ENCODE assay signal across 16 cellular contexts in genomic region chr12:65192963-65193516, GRCh38. TPM values are rescaled to one million over a fixed set of nuclear protein-coding genes. Genes with fewer than 3 reads are reported as not detected.
DNase-seq lines count a peak whose midpoint lies in the region; ATAC-seq lines count a peak whose summit lies in the region.
"Had no signal": no experiment of that assay in that cellular context is flagged by ENCODE, and none has a peak within 500 bp of the region (broad histone marks: within the 10 kb centered on the region; RNA-seq: fewer than 3 reads in every experiment).

No MANE protein-coding gene starts in this region.

- H3K36me3 Mint-ChIP-seq in activated T-cell treated with anti-CD3 and anti-CD28 coated beads, Interleukin-2, amount 50 U/mL, for 72 hours (ENCODE audit: insufficient read depth in 2 of 2): peaks cover 18 to 31% of the 10 kb centered on the region in 2 donors
- peaks cover 69% of the 10 kb centered on the region for H3K36me3 Mint-ChIP-seq in activated naive CD8-positive, alpha-beta T cell treated with anti-CD3 and anti-CD28 coated beads for 36 hours
- peaks cover 27 to 42% (median 27%) of the 10 kb centered on the region in 3 donors for H3K36me3 Mint-ChIP-seq in naive thymus-derived CD8-positive, alpha-beta T cell

- no peaks in the 10 kb centered on the region for H3K27me3 Mint-ChIP-seq in activated T-cell treated with anti-CD3 and anti-CD28 coated beads, Interleukin-2, amount 50 U/mL, for 72 hours (ENCODE audit: low read depth)
- no peaks in the 10 kb centered on the region for H3K27me3 Mint-ChIP-seq in activated naive CD8-positive, alpha-beta T cell treated with anti-CD3 and anti-CD28 coated beads for 36 hours
- no peaks in the 10 kb centered on the region for H3K27me3 Mint-ChIP-seq in naive thymus-derived CD8-positive, alpha-beta T cell
- H3K27me3 Mint-ChIP-seq: activated CD4-positive, alpha-beta memory T cell treated with anti-CD3 and anti-CD28 coated beads for 36 hours; IgD-negative memory B cell had no signal

- peak overlapping the region; percentile 68 for H3K27ac Mint-ChIP-seq in activated T-cell treated with anti-CD3 and anti-CD28 coated beads, Interleukin-2, amount 50 U/mL, for 72 hours
- H3K27ac Mint-ChIP-seq in activated naive CD8-positive, alpha-beta T cell treated with anti-CD3 and anti-CD28 coated beads for 36 hours: peak overlapping the region; percentile 74
- peak overlapping the region in 7 of 10 donors; percentile 16 to 73 (median 49) for H3K27ac Mint-ChIP-seq in naive thymus-derived CD8-positive, alpha-beta T cell
- H3K27ac Mint-ChIP-seq: activated CD4-positive, alpha-beta memory T cell treated with anti-CD3 and anti-CD28 coated beads for 36 hours; IgD-negative memory B cell had no signal

- ATAC-seq in activated T-cell treated with anti-CD3 and anti-CD28 coated beads, Interleukin-2, amount 50 U/mL, for 72 hours (replicated peaks in 1 of 2): no peak
- no peak for ATAC-seq in naive thymus-derived CD8-positive, alpha-beta T cell
- ATAC-seq in HG02610 (IDR thresholded peaks at IDR 0.05; ENCODE audit: unreplicated experiment) (no peak), GM21528 (IDR thresholded peaks at IDR 0.05; ENCODE audit: low FRiP score, unreplicated experiment) (no peak)

- DNase-seq in activated T-cell treated with anti-CD3 and anti-CD28 coated beads, Interleukin-2, amount 50 U/mL, for 72 hours: no peak
- DNase-seq in activated T-cell treated with anti-CD3 and anti-CD28 coated beads for 4 hours: no peak
- DNase-seq in KG1 (lab: John Stamatoyannopoulos, UW): peak; percentile 65
- no peak for DNase-seq in activated naive CD8-positive, alpha-beta T cell treated with anti-CD3 and anti-CD28 coated beads for 36 hours
- peak in 1 of 10 donors; percentile 10 for DNase-seq in naive thymus-derived CD8-positive, alpha-beta T cell
- no peak for DNase-seq in pons (ENCODE audit: low spot score)
- DNase-seq: ACHN; activated CD4-positive, alpha-beta memory T cell treated with anti-CD3 and anti-CD28 coated beads for 36 hours; effector CD4-positive, alpha-beta T cell; GOT3; mammary epithelial cell; NCI-H1930; occipital lobe had no signal

- peaks cover 63% of the 10 kb centered on the region for H3K4me1 Mint-ChIP-seq in activated T-cell treated with anti-CD3 and anti-CD28 coated beads, Interleukin-2, amount 50 U/mL, for 72 hours (ENCODE audit: low read depth)
- peaks cover 68% of the 10 kb centered on the region for H3K4me1 Mint-ChIP-seq in activated naive CD8-positive, alpha-beta T cell treated with anti-CD3 and anti-CD28 coated beads for 36 hours
- peaks cover 29 to 89% (median 72%) of the 10 kb centered on the region in 4 donors for H3K4me1 Mint-ChIP-seq in naive thymus-derived CD8-positive, alpha-beta T cell

- POLR2A ChIA-PET in naive thymus-derived CD8-positive, alpha-beta T cell (lab: Charles Lee): interaction anchor here (0.7 kb wide), 1 partner anchor 15 kb away, joined by 3 read pairs; no protein-coding TSS in a partner anchor

- no peak overlapping the region for H3K4me3 Mint-ChIP-seq in activated T-cell treated with anti-CD3 and anti-CD28 coated beads, Interleukin-2, amount 50 U/mL, for 72 hours
- H3K4me3 Mint-ChIP-seq in activated naive CD8-positive, alpha-beta T cell treated with anti-CD3 and anti-CD28 coated beads for 36 hours: peak overlapping the region; percentile 22
- peak overlapping the region in 6 of 10 donors; percentile 23 to 63 (median 46) for H3K4me3 Mint-ChIP-seq in naive thymus-derived CD8-positive, alpha-beta T cell
- H3K4me3 Mint-ChIP-seq: activated CD4-positive, alpha-beta memory T cell treated with anti-CD3 and anti-CD28 coated beads for 36 hours had no signal

- peaks cover 4% of the 10 kb centered on the region in 2 donors for H3K9me3 Mint-ChIP-seq in activated T-cell treated with anti-CD3 and anti-CD28 coated beads, Interleukin-2, amount 50 U/mL, for 72 hours
- peaks cover 23% of the 10 kb centered on the region for H3K9me3 Mint-ChIP-seq in activated naive CD8-positive, alpha-beta T cell treated with anti-CD3 and anti-CD28 coated beads for 36 hours
- H3K9me3 Mint-ChIP-seq in naive thymus-derived CD8-positive, alpha-beta T cell: peaks cover 0 to 34% (median 10%) of the 10 kb centered on the region in 9 donors

RNA-seq across cellular contexts. Expression of gene LEMD3, which starts 23.7 kb away (rescaled TPM):
- total RNA-seq in activated T-cell treated with anti-CD3 and anti-CD28 coated beads, Interleukin-2, amount 50 U/mL, for 72 hours: 10 to 100 TPM; 20.2 to 27.3 TPM
- total RNA-seq in activated naive CD8-positive, alpha-beta T cell treated with anti-CD3 and anti-CD28 coated beads for 36 hours: 10 to 100 TPM; 21.2 to 21.3 TPM
- total RNA-seq in naive thymus-derived CD8-positive, alpha-beta T cell: 10 to 100 TPM; 62.1 to 62.9 TPM
- polyA plus RNA-seq in naive thymus-derived CD8-positive, alpha-beta T cell: 10 to 100 TPM; 28.2 to 31.5 (median 30.9) TPM

Comparison
In these comparisons a context has a peak if more than half of its experiments do, and no peak if none do; other contexts are left out.
1. H3K4me3 Mint-ChIP-seq: peak in activated naive CD8-positive, alpha-beta T cell treated with anti-CD3 and anti-CD28 coated beads for 36 hours (single experiment) and naive thymus-derived CD8-positive, alpha-beta T cell (6 of 10); none in activated T-cell treated with anti-CD3 and anti-CD28 coated beads, Interleukin-2, amount 50 U/mL, for 72 hours (0 of 2).
2. Peak in every context shown above with its lines, with median percentiles within 50 percentile points of each other: H3K27ac Mint-ChIP-seq.